9 cellular contexts compared by ENCODE assay signal in the genomic region with DNA sequence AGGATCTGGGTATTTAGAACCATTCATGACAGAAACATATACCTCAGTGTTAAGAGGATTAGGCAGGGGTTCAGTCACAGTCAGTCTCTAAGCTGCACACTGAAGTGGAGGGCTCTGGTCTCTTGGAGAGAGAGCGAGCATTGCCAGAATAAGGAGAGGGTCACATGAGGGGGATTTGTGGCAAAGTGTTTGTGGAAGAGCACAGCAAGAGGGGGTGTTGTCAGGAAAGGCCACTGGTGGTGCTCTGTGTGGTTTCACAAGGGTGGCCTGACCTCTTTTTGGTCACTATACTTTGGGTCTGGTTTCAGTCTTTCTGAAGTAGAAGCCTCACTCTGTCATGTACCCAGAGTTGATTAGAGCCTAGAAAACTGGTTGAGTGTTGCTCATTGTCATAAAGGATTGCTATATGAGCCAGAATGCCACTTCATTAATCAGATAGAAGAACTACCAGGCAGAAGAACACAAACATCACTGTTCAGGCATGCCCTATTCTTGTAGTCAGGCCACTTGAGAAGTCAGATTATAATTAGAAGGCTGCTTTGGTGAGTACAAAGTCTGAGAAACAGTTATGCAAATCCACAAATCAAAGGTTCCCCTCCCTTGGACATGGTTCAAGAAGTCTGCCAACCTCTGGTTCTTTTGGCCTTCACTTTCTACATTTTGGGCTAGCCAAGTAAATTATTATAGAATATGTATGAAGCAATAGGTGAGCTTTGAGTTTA. TPM values are rescaled to one million over a fixed set of nuclear protein-coding genes. Genes with fewer than 3 reads are reported as not detected.
DNase-seq lines count a peak whose midpoint lies in the region; ATAC-seq and TF ChIP-seq lines count a peak whose summit lies in the region.
"Had no signal": no experiment of that assay in that cellular context is flagged by ENCODE, and none has a peak within 500 bp of the region (broad histone marks: within the 10 kb centered on the region; RNA-seq: fewer than 3 reads in every experiment).

No MANE protein-coding gene starts in this region.

- H3K4me3 ChIP-seq in Caco-2 (ENCODE audit: low read depth, low read length): no peak overlapping the region

- no peaks in the 10 kb centered on the region; the same call in 1 of the 2 replicates for H3K36me3 ChIP-seq in Caco-2 (ENCODE audit: control insufficient read depth, insufficient read depth, low read length)

- H3K4me1 Mint-ChIP-seq in naive B cell: peaks cover 48 to 78% (median 53%) of the 10 kb centered on the region in 3 donors
- no peaks in the 10 kb centered on the region for H3K4me1 Mint-ChIP-seq in Caco-2 (ENCODE audit: low read depth, unreplicated experiment)

- intact Hi-C loops in Caco-2 (cut with micrococcal nuclease; ENCODE audit: unreplicated experiment): no loop called here

- peaks cover 8 to 21% of the 10 kb centered on the region in 2 donors for H3K36me3 Mint-ChIP-seq in naive B cell
- no peaks in the 10 kb centered on the region for H3K36me3 Mint-ChIP-seq in Caco-2 (ENCODE audit: insufficient read depth, unreplicated experiment)

- peak; percentile 93 for ATAC-seq in GM18870 (IDR thresholded peaks at IDR 0.05; ENCODE audit: unreplicated experiment)
- ATAC-seq in HG02678 (IDR thresholded peaks at IDR 0.05; ENCODE audit: unreplicated experiment): peak; percentile 90
- ATAC-seq in naive B cell (ENCODE audit: low read depth in 2 of 2): peak; percentile 82 to 85
- ATAC-seq: activated CD4-positive, CD25-positive, alpha-beta regulatory T cell treated with anti-CD3 and anti-CD28 coated beads, Interleukin-2, amount 50 U/mL, for 24 hours had no signal

- H3K27me3 Mint-ChIP-seq in naive B cell (no peaks in the 10 kb centered on the region), Caco-2 (ENCODE audit: insufficient read depth, unreplicated experiment) (no peaks in the 10 kb centered on the region)

- H3K4me1 ChIP-seq in Caco-2: no peaks in the 10 kb centered on the region

- H3K27ac Mint-ChIP-seq in naive B cell (peak overlapping the region; percentile 84 to 98 (median 90)), Caco-2 (ENCODE audit: unreplicated experiment) (no peak overlapping the region)

- DNase-seq in NCI-H82 (lab: John Stamatoyannopoulos, UW) (peak; percentile 90), naive B cell (peak; percentile 57), NCI-H2107 (lab: John Stamatoyannopoulos, UW) (no peak), NCI-H2227 (lab: John Stamatoyannopoulos, UW; ENCODE audit: unreplicated experiment) (no peak), Caco-2 (no peak)
- no peak for DNase-seq in stimulated activated CD4-positive, alpha-beta T cell treated with anti-CD3 and anti-CD28 coated beads, Interleukin-4, amount 100 ng/mL, for 1 hour

- CTCF ChIA-PET in Caco-2 (lab: Charles Lee): no interaction called here

- no peak for TF ChIP-seq CTCF in Caco-2 (IDR thresholded peaks at IDR 0.05; ENCODE audit: insufficient read depth in 1 of 2, low read depth in 1 of 2, low read length in 1 of 2, severe bottlenecking in 1 of 2, unreplicated experiment in 1 of 2)

- H3K9me3 ChIP-seq in Caco-2: no peaks in the 10 kb centered on the region

- H3K4me3 Mint-ChIP-seq in naive B cell: peak overlapping the region; percentile 63 to 90 (median 76)
- H3K4me3 Mint-ChIP-seq in Caco-2 (ENCODE audit: unreplicated experiment): no peak overlapping the region

- H3K27me3 ChIP-seq in Caco-2 (replicated peaks; ENCODE audit: control insufficient read depth, insufficient read depth, low read length): no peaks in the 10 kb centered on the region

- H3K9me3 Mint-ChIP-seq in naive B cell (peaks cover 0 to 4% (median 0%) of the 10 kb centered on the region in 7 donors), Caco-2 (ENCODE audit: unreplicated experiment) (no peaks in the 10 kb centered on the region)

- BruUV-seq in Caco-2 (replicated peaks; lab: Mats Ljungman, UMichigan): no TSS peak

- POLR2A ChIA-PET in Caco-2 (lab: Charles Lee): no interaction called here

RNA-seq across cellular contexts. Expression of gene TMEM19, which starts 8.4 kb away (rescaled TPM):
- 100 to 1,000 TPM; 166 to 231 (median 193) TPM for polyA plus RNA-seq in naive B cell (ENCODE audit: low read depth in 6 of 6)
- total RNA-seq in Caco-2 (2022): 17.8 and 24.2 TPM in 2 replicates

RNA-seq across cellular contexts. Expression of gene THAP2, which starts 30.2 kb away (rescaled TPM):
- polyA plus RNA-seq in naive B cell (ENCODE audit: low read depth in 6 of 6): 10 to 100 TPM in 5 of 6 donors, 1 to 10 TPM in 1; 6.0 to 17.7 (median 12.2) TPM
- total RNA-seq in Caco-2 (2022): 2.7 and 4.6 TPM in 2 replicates

RNA-seq across cellular contexts. Expression of gene ZFC3H1, which starts 30.6 kb away (rescaled TPM):
- polyA plus RNA-seq in naive B cell (ENCODE audit: low read depth in 6 of 6): 10 to 100 TPM; 22.9 to 46.9 (median 38.3) TPM
- total RNA-seq in Caco-2 (2022): 48.7 and 50.7 TPM in 2 replicates

Comparison
In these comparisons a context has a peak if more than half of its experiments do, and no peak if none do; other contexts are left out.
1. DNase-seq: peak in NCI-H82 (single experiment) and naive B cell (single experiment); none in stimulated activated CD4-positive, alpha-beta T cell treated with anti-CD3 and anti-CD28 coated beads, Interleukin-4, amount 100 ng/mL, for 1 hour (single experiment), NCI-H2107 (single experiment), NCI-H2227 (single experiment) and Caco-2 (0 of 2).
2. Peak in every context shown above with its lines, with median percentiles within 50 percentile points of each other: ATAC-seq.